ENCODE assay signal across 10 cellular contexts in genomic region chr3:169700195-169700594, GRCh38. TPM values are rescaled to one million over a fixed set of nuclear protein-coding genes. Genes with fewer than 3 reads are reported as not detected.
"Had no signal": no experiment of that assay in that cellular context is flagged by ENCODE, and none has a peak within 500 bp of the region (broad histone marks: within the 10 kb centered on the region; RNA-seq: fewer than 3 reads in every experiment).

No MANE protein-coding gene starts in this region.

- H3K27me3 ChIP-seq: pancreas, upper lobe of left lung had no signal

- H3K9me3 Mint-ChIP-seq: activated CD4-positive, alpha-beta memory T cell treated with anti-CD3 and anti-CD28 coated beads, Interleukin-2, amount 10 ng/mL, durations not matched to agents 7 days and 5 days; activated naive CD8-positive, alpha-beta T cell treated with anti-CD3 and anti-CD28 coated beads for 36 hours had no signal

- H3K4me3 ChIP-seq: mucosa of descending colon, pancreas, smooth muscle cell, upper lobe of left lung had no signal

- H3K27ac Mint-ChIP-seq: activated CD4-positive, alpha-beta memory T cell treated with anti-CD3 and anti-CD28 coated beads, Interleukin-2, amount 10 ng/mL, durations not matched to agents 7 days and 5 days; activated naive CD8-positive, alpha-beta T cell treated with anti-CD3 and anti-CD28 coated beads for 36 hours; naive thymus-derived CD8-positive, alpha-beta T cell had no signal

- H3K4me1 ChIP-seq: pancreas, upper lobe of left lung had no signal

- H3K4me1 Mint-ChIP-seq: activated CD4-positive, alpha-beta memory T cell treated with anti-CD3 and anti-CD28 coated beads, Interleukin-2, amount 10 ng/mL, durations not matched to agents 7 days and 5 days; activated naive CD8-positive, alpha-beta T cell treated with anti-CD3 and anti-CD28 coated beads for 36 hours had no signal

- ATAC-seq: mucosa of descending colon; naive thymus-derived CD8-positive, alpha-beta T cell had no signal

- H3K4me3 Mint-ChIP-seq: activated CD4-positive, alpha-beta memory T cell treated with anti-CD3 and anti-CD28 coated beads, Interleukin-2, amount 10 ng/mL, durations not matched to agents 7 days and 5 days; activated naive CD8-positive, alpha-beta T cell treated with anti-CD3 and anti-CD28 coated beads for 36 hours; naive thymus-derived CD8-positive, alpha-beta T cell had no signal

- H3K36me3 Mint-ChIP-seq: activated naive CD8-positive, alpha-beta T cell treated with anti-CD3 and anti-CD28 coated beads for 36 hours; naive thymus-derived CD8-positive, alpha-beta T cell had no signal

- H3K27ac ChIP-seq: pancreas had no signal

- H3K9me3 ChIP-seq: mucosa of descending colon, pancreas, upper lobe of left lung had no signal

- H3K36me3 ChIP-seq: pancreas, upper lobe of left lung had no signal

- DNase-seq: activated CD4-positive, alpha-beta memory T cell treated with anti-CD3 and anti-CD28 coated beads, Interleukin-2, amount 10 ng/mL, durations not matched to agents 7 days and 5 days; activated CD4-positive, alpha-beta T cell treated with anti-CD3 and anti-CD28 coated beads for 1 hour; activated gamma-delta T cell treated with Interleukin-2 at 50 U/mL for 16 hours; activated naive CD8-positive, alpha-beta T cell treated with anti-CD3 and anti-CD28 coated beads for 36 hours; activated T-cell treated with anti-CD3 and anti-CD28 coated beads, Interleukin-2, amount 50 U/mL, for 48 hours; mucosa of descending colon; naive thymus-derived CD8-positive, alpha-beta T cell had no signal

RNA-seq across cellular contexts. Expression of gene MECOM, which starts 36.7 kb away (rescaled TPM):
- total RNA-seq: activated CD4-positive, alpha-beta memory T cell treated with anti-CD3 and anti-CD28 coated beads, Interleukin-2, amount 10 ng/mL, durations not matched to agents 7 days and 5 days; activated naive CD8-positive, alpha-beta T cell treated with anti-CD3 and anti-CD28 coated beads for 36 hours; naive thymus-derived CD8-positive, alpha-beta T cell had no signal
